8 cellular contexts compared by ENCODE assay signal in the genomic region with DNA sequence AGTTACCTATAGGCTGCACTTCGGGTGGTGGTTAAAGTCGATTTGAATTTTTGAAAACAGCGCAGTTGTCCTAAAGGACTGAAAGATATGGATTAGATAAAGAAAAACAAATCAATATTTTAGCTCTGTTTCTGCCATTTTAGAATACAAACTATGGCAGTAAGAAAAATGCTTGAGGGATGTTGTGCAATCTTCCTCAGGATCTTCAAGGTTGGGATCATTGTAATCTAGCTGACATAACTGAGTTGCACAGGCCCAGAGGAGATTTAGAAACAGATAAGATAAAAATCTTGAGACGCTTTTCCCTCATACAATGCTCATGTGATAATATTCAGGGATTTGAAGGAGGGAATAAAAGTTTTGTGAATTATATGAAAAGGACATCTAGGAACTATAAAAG. TPM values are rescaled to one million over a fixed set of nuclear protein-coding genes. Genes with fewer than 3 reads are reported as not detected.
DNase-seq lines count a peak whose midpoint lies in the region; ATAC-seq and TF ChIP-seq lines count a peak whose summit lies in the region.

No MANE protein-coding gene starts in this region.

- no peaks in the 10 kb centered on the region for H3K9me2 ChIP-seq in GM23248 (ENCODE audit: insufficient read depth)

- H3K27me3 ChIP-seq in GM23248 (replicated peaks; ENCODE audit: insufficient read depth) (no peaks in the 10 kb centered on the region), esophagus squamous epithelium (no peaks in the 10 kb centered on the region), gastrocnemius medialis (no peaks in the 10 kb centered on the region)

- H3K4me3 ChIP-seq in GM23248 = peak overlapping the region; percentile 87
- peak overlapping the region; percentile 50 to 80 (median 76) for H3K4me3 ChIP-seq in esophagus squamous epithelium
- peak overlapping the region; percentile 62 to 87 (median 74) for H3K4me3 ChIP-seq in gastrocnemius medialis

- no peak for TF ChIP-seq POLR2A in esophagus squamous epithelium (IDR thresholded peaks at IDR 0.05)
- no peak for TF ChIP-seq POLR2A in gastrocnemius medialis (IDR thresholded peaks at IDR 0.05)

- no peaks in the 10 kb centered on the region for H3K36me3 ChIP-seq in GM23248 (ENCODE audit: low read depth)
- H3K36me3 ChIP-seq in esophagus squamous epithelium = peaks cover 0 to 7% (median 0%) of the 10 kb centered on the region in 3 donors
- no peaks in the 10 kb centered on the region for H3K36me3 ChIP-seq in gastrocnemius medialis

- H3K9me3 ChIP-seq in GM23248 (ENCODE audit: low read depth) (no peaks in the 10 kb centered on the region), esophagus squamous epithelium (no peaks in the 10 kb centered on the region), gastrocnemius medialis (no peaks in the 10 kb centered on the region)

- intact Hi-C loops in esophagus squamous epithelium (cut with DNase I) (no loop called here), gastrocnemius medialis (cut with DNase I; ENCODE audit: low total_unique reads) (loop anchor here (2.0 kb wide), 2 partner anchors 391 kb away; partner anchors contain the start of genes AIG1 and LTV1)

- H3K4me2 ChIP-seq in GM23248 (ENCODE audit: unreplicated experiment) = peak overlapping the region; percentile 95

- H3K27ac ChIP-seq in GM23248 (peak overlapping the region; percentile 49), esophagus squamous epithelium (peak overlapping the region in 3 of 4 donors; percentile 72 to 90 (median 86)), gastrocnemius medialis (peak overlapping the region; percentile 78 to 87 (median 84))

- H3K4me1 ChIP-seq in GM23248 (ENCODE audit: insufficient read depth) (peaks cover 15% of the 10 kb centered on the region), esophagus squamous epithelium (peaks cover 1 to 54% (median 13%) of the 10 kb centered on the region in 3 donors), gastrocnemius medialis (peaks cover 18 to 23% of the 10 kb centered on the region in 2 donors)

- peak overlapping the region; percentile 99 for H2AFZ ChIP-seq in GM23248

- ATAC-seq in gastrocnemius medialis (no peak), GM21576 (IDR thresholded peaks at IDR 0.05; ENCODE audit: unreplicated experiment) (no peak)

- H3K9ac ChIP-seq in GM23248 = peak overlapping the region; percentile 91

- WGBS in GM23248 (ENCODE audit: low coverage in 1 of 2, low lambda C conversion rate in 2 of 2, missing lambda C conversion rate in 2 of 2), 2 experiments = 56 to 59% methylated on average over 4 of the region's 4 CpGs
- WGBS in esophagus squamous epithelium, 2 donors = 21 to 32% methylated on average over 4 of the region's 4 CpGs

- H4K20me1 ChIP-seq in GM23248 (ENCODE audit: insufficient read depth) = no peaks in the 10 kb centered on the region

- in situ Hi-C loops in GM23248 (cut with MboI) (no loop called here), gastrocnemius medialis (cut with MboI; ENCODE audit: low sequenced_read_pairs in 4 of 4) (no loop called here)

- TF ChIP-seq CTCF in esophagus squamous epithelium (IDR thresholded peaks at IDR 0.05) = no peak
- no peak for TF ChIP-seq CTCF in gastrocnemius medialis (IDR thresholded peaks at IDR 0.05 in 4 of 5, conservative IDR thresholded peaks at IDR 0.05 in 1 of 5)
- no peak for TF ChIP-seq CTCF in GM20000 (IDR thresholded peaks at IDR 0.05; ENCODE audit: extremely low read depth, missing control alignments)

- H3K79me2 ChIP-seq in GM23248 (ENCODE audit: insufficient read depth) = peaks cover 74% of the 10 kb centered on the region

- H3F3A ChIP-seq in GM23248 (ENCODE audit: insufficient read depth) = no peaks in the 10 kb centered on the region

- DNase-seq in GM23248 (peak; percentile 46), RKO (ENCODE audit: low spot score) (peak; percentile 32), esophagus squamous epithelium (lab: John Stamatoyannopoulos, UW) (no peak), gastrocnemius medialis (no peak), NCI-H2107 treated with DMSO at 0.1 percent for 48 hours (lab: John Stamatoyannopoulos, UW; ENCODE audit: unreplicated experiment) (no peak), UCSD-AML1 (lab: John Stamatoyannopoulos, UW; ENCODE audit: unreplicated experiment) (no peak), GM20000 (ENCODE audit: low spot score) (no peak)

RNA-seq across cellular contexts. Expression of gene PEX3, which starts 0.9 kb away (rescaled TPM):
- total RNA-seq in GM23248 (2014; rRNA removed; shearing (Covaris generic)) = 15.0 and 20.1 TPM in 2 replicates
- 32.8 and 35.0 TPM in 2 replicates for polyA plus RNA-seq in GM23248 (2016; fragmentation: Nextera tagmentation; extraction: Ambion mirVana)
- total RNA-seq in esophagus squamous epithelium = 10 to 100 TPM; 17.6 to 27.9 (median 22.3) TPM
- total RNA-seq in gastrocnemius medialis = 10 to 100 TPM in 3 of 4 donors, 1 to 10 TPM in 1; 9.8 to 18.2 (median 12.3) TPM

RNA-seq across cellular contexts. Expression of gene ADAT2, which starts 1.0 kb away (rescaled TPM):
- total RNA-seq in GM23248 (2014; rRNA removed; shearing (Covaris generic)) = 3.2 and 3.4 TPM in 2 replicates
- polyA plus RNA-seq in GM23248 (2016; fragmentation: Nextera tagmentation; extraction: Ambion mirVana) = 3.7 and 4.2 TPM in 2 replicates
- 10 to 100 TPM in 1 of 4 donors, 1 to 10 TPM in 3; 3.5 to 12.0 (median 6.7) TPM for total RNA-seq in esophagus squamous epithelium
- total RNA-seq in gastrocnemius medialis = 1 to 10 TPM in 2 of 4 donors, under 1 TPM in 2; 0.16 to 4.4 (median 0.94) TPM

RNA-seq across cellular contexts. Expression of gene FUCA2, which starts 60.0 kb away (rescaled TPM):
- 57.2 and 63.0 TPM in 2 replicates for total RNA-seq in GM23248 (2014; rRNA removed; shearing (Covaris generic))
- 108 and 111 TPM in 2 replicates for polyA plus RNA-seq in GM23248 (2016; fragmentation: Nextera tagmentation; extraction: Ambion mirVana)
- total RNA-seq in esophagus squamous epithelium (10 to 100 TPM; 10.5 to 21.6 (median 18.4) TPM), gastrocnemius medialis (10 to 100 TPM in 1 of 4 donors, 1 to 10 TPM in 3; 2.9 to 13.9 (median 6.3) TPM)

Comparison
In these comparisons a context has a peak if more than half of its experiments do, and no peak if none do; other contexts are left out.
1. DNase-seq: peak in GM23248 (single experiment) and RKO (single experiment); none in esophagus squamous epithelium (single experiment), gastrocnemius medialis (0 of 2), NCI-H2107 treated with DMSO at 0.1 percent for 48 hours (single experiment), UCSD-AML1 (single experiment) and GM20000 (single experiment).
2. Peak in every context shown above with its lines, with median percentiles within 50 percentile points of each other: H3K27ac ChIP-seq and H3K4me3 ChIP-seq.